In genomic region chr3:113981803-113982202, GRCh38 we compare ENCODE assay signal across 29 cellular contexts.
"Had no signal": no experiment of that assay in that cellular context is flagged by ENCODE, and none has a peak within 500 bp of the region (broad histone marks: within the 10 kb centered on the region; RNA-seq: fewer than 3 reads in every experiment).

No MANE protein-coding gene starts in this region.

- H3K27me3 ChIP-seq: breast epithelium, pancreas, sigmoid colon, stomach, thyroid gland, upper lobe of left lung, vagina had no signal

- H3K36me3 ChIP-seq: breast epithelium had no signal

- ATAC-seq: activated CD8-positive, alpha-beta T cell treated with anti-CD3 and anti-CD28 coated beads for 36 hours; activated naive CD4-positive, alpha-beta T cell treated with anti-CD3 and anti-CD28 coated beads, Interleukin-2, amount 50 U/mL, for 72 hours; activated T-cell treated with anti-CD3 and anti-CD28 coated beads, Interleukin-2, amount 50 U/mL, for 4 hours; esophagus mucosa; left cardiac atrium; left ventricle myocardium superior; naive thymus-derived CD8-positive, alpha-beta T cell; pancreas; psoas muscle; stimulated activated effector memory CD8-positive, alpha-beta T cell treated with anti-CD3 and anti-CD28 coated beads, Interleukin-12 subunit alpha, Interleukin-12 subunit beta, amount 100 ng/mL, for 72 hours; WTC11 had no signal

- FAIRE-seq: keratinocyte, pancreas, small intestine had no signal

- H3K27ac ChIP-seq: breast epithelium, pancreas, psoas muscle, sigmoid colon, stomach, thyroid gland, upper lobe of left lung, vagina had no signal

- DNase-seq: activated CD4-positive, alpha-beta T cell treated with anti-CD3 and anti-CD28 coated beads for 1 hour; activated CD4-positive, alpha-beta T cell treated with anti-CD3 and anti-CD28 coated beads, Interleukin-2, amount 10 ng/mL, durations not matched to agents 7 days and 5 days; activated CD8-positive, alpha-beta T cell treated with anti-CD3 and anti-CD28 coated beads for 36 hours; activated naive CD4-positive, alpha-beta T cell; activated T-cell treated with anti-CD3 and anti-CD28 coated beads, Interleukin-2, amount 50 U/mL, for 4 hours; central memory CD4-positive, alpha-beta T cell; endodermal cell; foreskin fibroblast; head of caudate nucleus; hippocampal formation; left cardiac atrium; left ventricle myocardium superior; naive thymus-derived CD8-positive, alpha-beta T cell; nucleus accumbens; pancreas; psoas muscle; sigmoid colon; small intestine; stimulated activated CD4-positive, alpha-beta T cell treated with anti-CD3 and anti-CD28 coated beads, Interleukin-4, amount 100 ng/mL, for 24 hours; stomach; thyroid gland; upper lobe of left lung had no signal

- H3K4me3 ChIP-seq: breast epithelium, pancreas, psoas muscle, sigmoid colon, stomach, thyroid gland, upper lobe of left lung, vagina had no signal

- H3K4me1 ChIP-seq: breast epithelium, pancreas, psoas muscle, sigmoid colon, stomach, upper lobe of left lung, vagina had no signal

- H3K9me3 ChIP-seq: breast epithelium, pancreas, psoas muscle, sigmoid colon, stomach, thyroid gland, upper lobe of left lung, vagina had no signal
